1 cellular context compared by ENCODE assay signal in the genomic region with DNA sequence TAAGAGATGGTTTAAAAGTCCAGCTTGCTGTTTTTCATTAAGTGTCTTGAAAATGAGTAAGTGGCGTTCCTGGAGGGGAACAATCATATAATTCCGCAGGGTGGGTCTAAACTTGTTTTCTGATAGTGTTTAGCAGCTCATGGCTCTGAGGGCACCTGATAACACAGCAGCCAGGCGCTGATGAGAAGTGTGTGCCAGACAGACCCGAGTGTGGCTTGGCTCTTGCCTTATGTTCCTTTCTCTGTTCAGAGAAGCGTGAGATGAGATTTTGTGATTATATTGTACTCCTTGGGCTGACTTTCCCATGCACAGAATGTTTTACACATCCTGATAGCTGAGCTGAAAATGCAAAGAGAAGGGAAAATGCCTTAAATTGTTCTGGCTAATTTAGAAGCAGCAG.
TF ChIP-seq lines count a peak whose summit lies in the region.

No MANE protein-coding gene starts in this region.

TF ChIP-seq in SK-N-SH treated with all-trans-retinoic acid at 6 μM for 48 hours, 23 proteins besides CTCF, POLR2A, EP300 and RAD21 (continued from another document):
- TF ChIP-seq, protein P1, sequence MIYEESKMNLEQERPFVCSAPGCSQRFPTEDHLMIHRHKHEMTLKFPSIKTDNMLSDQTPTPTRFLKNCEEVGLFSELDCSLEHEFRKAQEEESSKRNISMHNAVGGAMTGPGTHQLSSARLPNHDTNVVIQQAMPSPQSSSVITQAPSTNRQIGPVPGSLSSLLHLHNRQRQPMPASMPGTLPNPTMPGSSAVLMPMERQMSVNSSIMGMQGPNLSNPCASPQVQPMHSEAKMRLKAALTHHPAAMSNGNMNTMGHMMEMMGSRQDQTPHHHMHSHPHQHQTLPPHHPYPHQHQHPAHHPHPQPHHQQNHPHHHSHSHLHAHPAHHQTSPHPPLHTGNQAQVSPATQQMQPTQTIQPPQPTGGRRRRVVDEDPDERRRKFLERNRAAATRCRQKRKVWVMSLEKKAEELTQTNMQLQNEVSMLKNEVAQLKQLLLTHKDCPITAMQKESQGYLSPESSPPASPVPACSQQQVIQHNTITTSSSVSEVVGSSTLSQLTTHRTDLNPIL (CRISPR knock-in tag; IDR thresholded peaks at IDR 0.05; ENCODE audit: low read depth) = no peak
- no peak for TF ChIP-seq ZNF8 (CRISPR knock-in tag; IDR thresholded peaks at IDR 0.05)
